ENCODE assay signal across 17 cellular contexts in the genomic region with DNA sequence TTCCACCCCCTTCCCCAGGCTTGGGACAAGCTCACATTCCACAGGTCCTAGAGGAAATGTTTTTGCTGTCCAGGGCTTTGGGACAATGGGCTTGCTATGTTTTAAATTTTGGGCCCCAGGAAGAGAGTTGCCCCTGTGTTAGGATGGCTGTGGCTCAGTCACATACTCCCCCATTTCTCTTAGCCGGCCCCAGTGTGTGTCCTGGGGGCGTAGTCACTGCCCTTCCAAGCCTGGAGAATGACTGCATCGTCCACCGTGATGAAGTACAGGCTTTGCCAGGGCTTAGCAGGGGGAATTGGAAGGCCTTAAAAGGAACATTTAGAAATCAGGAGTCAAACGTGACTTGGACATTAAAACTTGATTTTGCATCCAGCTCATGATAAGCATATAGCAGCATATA.
A peak's percentile ranks its signal among the peaks of the same experiment; 100 is the strongest.
DNase-seq lines count a peak whose midpoint lies in the region; ATAC-seq and TF ChIP-seq lines count a peak whose summit lies in the region.
"Had no signal": no experiment of that assay in that cellular context is flagged by ENCODE, and none has a peak within 500 bp of the region (broad histone marks: within the 10 kb centered on the region; RNA-seq: fewer than 3 reads in every experiment).

No MANE protein-coding gene starts in this region.

- peaks cover 8% of the 10 kb centered on the region for H3K27me3 Mint-ChIP-seq in nephron (ENCODE audit: low read depth)

- no peak overlapping the region for H3K4me3 Mint-ChIP-seq in nephron
- H3K4me3 Mint-ChIP-seq: CD4-positive, alpha-beta T cell had no signal

- POLR2A ChIA-PET in HEK293 (lab: Yijun Ruan, JAX), result no interaction called here

- ATAC-seq in GM21360 (IDR thresholded peaks at IDR 0.05; ENCODE audit: unreplicated experiment), result no peak
- ATAC-seq: A549 had no signal

- H3K4me1 ChIP-seq in HEK293 (ENCODE audit: control insufficient read depth, insufficient read depth, low read length), result no peaks in the 10 kb centered on the region
- H3K4me1 ChIP-seq in tibial artery, result peaks cover 0 to 100% (median 69%) of the 10 kb centered on the region in 4 donors
- H3K4me1 ChIP-seq: A549 had no signal

- H3K9me3 Mint-ChIP-seq in nephron, result no peaks in the 10 kb centered on the region
- H3K9me3 Mint-ChIP-seq: CD4-positive, alpha-beta T cell had no signal

- H3K36me3 ChIP-seq in HEK293 (ENCODE audit: control insufficient read depth in 2 of 2, insufficient read depth in 1 of 2, low read length in 2 of 2) (no peaks in the 10 kb centered on the region), tibial artery (no peaks in the 10 kb centered on the region)

- H3K36me3 Mint-ChIP-seq in nephron (ENCODE audit: low read depth), result no peaks in the 10 kb centered on the region

- no peaks in the 10 kb centered on the region for H3K27me3 ChIP-seq in tibial artery

- H3K9me3 ChIP-seq in HEK293 (ENCODE audit: control insufficient read depth, insufficient read depth, low read depth, low read length), result no peaks in the 10 kb centered on the region
- H3K9me3 ChIP-seq in tibial artery, result no peaks in the 10 kb centered on the region
- H3K9me3 ChIP-seq: A549 had no signal

- TF ChIP-seq CTCF in HEK293 (tag by site-specific recombination; IDR thresholded peaks at IDR 0.05), result no peak
- TF ChIP-seq CTCF in nephron (IDR thresholded peaks at IDR 0.05; ENCODE audit: unreplicated experiment in 3 of 3), result no peak
- TF ChIP-seq CTCF in tibial artery (IDR thresholded peaks at IDR 0.05), result no peak

- H3K4me3 ChIP-seq in HEK293 (ENCODE audit: low read depth, low read length), result no peak overlapping the region
- no peak overlapping the region for H3K4me3 ChIP-seq in tibial artery
- H3K4me3 ChIP-seq: A549 had no signal

- H3K4me1 Mint-ChIP-seq in nephron, result peaks cover 66% of the 10 kb centered on the region

- H3K27ac Mint-ChIP-seq in nephron, result peak overlapping the region; percentile 15 to 27 (median 20)
- H3K27ac Mint-ChIP-seq: CD4-positive, alpha-beta T cell had no signal

- H3K27ac ChIP-seq in HEK293 (ENCODE audit: extremely low read depth, low read depth, low read length), result no peak overlapping the region
- peak overlapping the region; percentile 65 to 83 for H3K27ac ChIP-seq in tibial artery
- H3K27ac ChIP-seq: A549 had no signal

- CTCF ChIA-PET in HEK293 (lab: Yijun Ruan, JAX), result interaction anchor here (0.6 kb wide), 1 partner anchor 162 kb away, joined by 3 read pairs; no protein-coding TSS in a partner anchor

- intact Hi-C loops in tibial artery (cut with DNase I; ENCODE audit: low total_unique reads), result no loop called here

- peak; percentile 42 for DNase-seq in ecto neural progenitor cell (ENCODE audit: low spot score)
- DNase-seq in tibial artery, result peak in 1 of 2 donors; percentile 72
- no peak for DNase-seq in NCI-H82 treated with DMSO at 0.1 percent for 48 hours (lab: John Stamatoyannopoulos, UW; ENCODE audit: unreplicated experiment)
- DNase-seq in kidney tubule cell (ENCODE audit: low spot score), result no peak
- DNase-seq: CD4-positive, alpha-beta T cell; DMS153; GDM1; GOT3; KBM-7; NCI-H1694 treated with DMSO at 0.1 percent for 48 hours; NCI-H510A treated with DMSO at 0.1 percent for 48 hours; NCI-H82; SIG-M5 had no signal

TF ChIP-seq in HEK293, 187 proteins besides CTCF, POLR2A, EP300 and RAD21:
- TF ChIP-seq ZNF544 (tag by site-specific recombination; IDR thresholded peaks at IDR 0.05) (no peak), SCRT1 (tag by site-specific recombination; IDR thresholded peaks at IDR 0.05; ENCODE audit: borderline replicate concordance) (peak; percentile 35; the same call in 1 of the 2 replicates), ZNF785 (tag by site-specific recombination; IDR thresholded peaks at IDR 0.05) (no peak)
- TF ChIP-seq, protein P1, sequence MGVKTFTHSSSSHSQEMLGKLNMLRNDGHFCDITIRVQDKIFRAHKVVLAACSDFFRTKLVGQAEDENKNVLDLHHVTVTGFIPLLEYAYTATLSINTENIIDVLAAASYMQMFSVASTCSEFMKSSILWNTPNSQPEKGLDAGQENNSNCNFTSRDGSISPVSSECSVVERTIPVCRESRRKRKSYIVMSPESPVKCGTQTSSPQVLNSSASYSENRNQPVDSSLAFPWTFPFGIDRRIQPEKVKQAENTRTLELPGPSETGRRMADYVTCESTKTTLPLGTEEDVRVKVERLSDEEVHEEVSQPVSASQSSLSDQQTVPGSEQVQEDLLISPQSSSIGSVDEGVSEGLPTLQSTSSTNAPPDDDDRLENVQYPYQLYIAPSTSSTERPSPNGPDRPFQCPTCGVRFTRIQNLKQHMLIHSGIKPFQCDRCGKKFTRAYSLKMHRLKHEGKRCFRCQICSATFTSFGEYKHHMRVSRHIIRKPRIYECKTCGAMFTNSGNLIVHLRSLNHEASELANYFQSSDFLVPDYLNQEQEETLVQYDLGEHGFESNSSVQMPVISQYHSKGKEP (tag by site-specific recombination; IDR thresholded peaks at IDR 0.05), result no peak
TF ChIP-seq in HEK293: peak in this region for 1.
